Comparison of ENCODE assay signal across 8 cellular contexts in the genomic region with DNA sequence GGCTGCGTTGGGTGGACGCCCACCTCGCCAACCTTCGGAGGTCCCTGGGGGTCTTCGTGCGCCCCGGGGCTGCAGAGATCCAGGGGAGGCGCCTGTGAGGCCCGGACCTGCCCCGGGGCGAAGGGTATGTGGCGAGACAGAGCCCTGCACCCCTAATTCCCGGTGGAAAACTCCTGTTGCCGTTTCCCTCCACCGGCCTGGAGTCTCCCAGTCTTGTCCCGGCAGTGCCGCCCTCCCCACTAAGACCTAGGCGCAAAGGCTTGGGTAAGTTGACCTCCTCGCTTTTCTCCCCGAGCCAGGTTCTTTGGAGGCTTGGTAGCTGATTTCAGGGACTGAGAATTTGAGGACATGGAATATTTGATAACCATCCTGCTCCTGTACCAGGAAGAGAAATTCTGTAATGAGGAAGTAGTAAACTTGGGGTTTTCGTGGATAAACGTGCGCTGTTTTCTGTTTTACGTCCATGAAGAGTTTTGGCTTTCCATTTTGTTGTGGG. TPM values are rescaled to one million over a fixed set of nuclear protein-coding genes. Genes with fewer than 3 reads are reported as not detected.
DNase-seq lines count a peak whose midpoint lies in the region; ATAC-seq, FAIRE-seq and TF ChIP-seq lines count a peak whose summit lies in the region.

No MANE protein-coding gene starts in this region.

- H2AFZ ChIP-seq in HepG2 (ENCODE audit: low read length) = peak overlapping the region; percentile 66

- in situ Hi-C loops in HepG2 (cut with HindIII; ENCODE audit: extremely low pct_ligation_motif_present, low pct_unique_long_range_greater_than_20kb) = no loop called here

- H3K4me3 ChIP-seq in SJSA1 = peak overlapping the region; percentile 79
- H3K4me3 ChIP-seq in choroid plexus epithelial cell (ENCODE audit: low read depth, low read length) = peak overlapping the region; percentile 95
- peak overlapping the region; percentile 68 to 99 (median 95) for H3K4me3 ChIP-seq in HepG2 (replicated peaks in 1 of 3; ENCODE audit: insufficient read depth in 1 of 3, low read depth in 2 of 3, low read length in 3 of 3)

- H3K36me3 Mint-ChIP-seq in activated CD8-positive, alpha-beta memory T cell treated with anti-CD3 and anti-CD28 coated beads, Interleukin-2, amount 10 ng/mL, durations not matched to agents 7 days and 5 days = peaks cover 33% of the 10 kb centered on the region

- no peaks in the 10 kb centered on the region for H3K9me3 ChIP-seq in SJSA1 (replicated peaks)
- no peaks in the 10 kb centered on the region for H3K9me3 ChIP-seq in HepG2 (ENCODE audit: low read length)

- H3K4me1 Mint-ChIP-seq in activated CD8-positive, alpha-beta memory T cell treated with anti-CD3 and anti-CD28 coated beads, Interleukin-2, amount 10 ng/mL, durations not matched to agents 7 days and 5 days = peaks cover 36% of the 10 kb centered on the region

- peak; percentile 12 for FAIRE-seq in HepG2 (lab: Jason Lieb, UNC)

- H3K4me1 ChIP-seq in SJSA1 (replicated peaks) (peaks cover 6% of the 10 kb centered on the region), HepG2 (ENCODE audit: insufficient read depth, low read length) (peaks cover 39% of the 10 kb centered on the region)

- TF ChIP-seq POLR2A in HepG2 (IDR thresholded peaks at IDR 0.05; ENCODE audit: insufficient read depth in 1 of 2, low read depth in 2 of 2, low read length in 2 of 2) = no peak

- peak overlapping the region; percentile 88 for H3K9ac ChIP-seq in HepG2 (ENCODE audit: insufficient read depth, low read depth, low read length)

- no peak for TF ChIP-seq CTCF in choroid plexus epithelial cell (conservative IDR thresholded peaks at IDR 0.05; ENCODE audit: low read depth, low read length)
- no peak for TF ChIP-seq CTCF in HepG2 (CRISPR knock-in tag; IDR thresholded peaks at IDR 0.05)

- H3K79me2 ChIP-seq in HepG2 (ENCODE audit: insufficient read depth, low read length) = peaks cover 55% of the 10 kb centered on the region

- no peak for TF ChIP-seq RAD21 in HepG2 (CRISPR knock-in tag; IDR thresholded peaks at IDR 0.05)

- TF ChIP-seq EP300 in HepG2 (IDR thresholded peaks at IDR 0.05; ENCODE audit: low read depth in 2 of 2, low read length in 2 of 2) = no peak
- no peak for TF ChIP-seq EP300 in HepG2 (CRISPR knock-in tag; IDR thresholded peaks at IDR 0.05; ENCODE audit: borderline replicate concordance)

- no peaks in the 10 kb centered on the region for H3K27me3 Mint-ChIP-seq in activated CD8-positive, alpha-beta memory T cell treated with anti-CD3 and anti-CD28 coated beads, Interleukin-2, amount 10 ng/mL, durations not matched to agents 7 days and 5 days

- peak overlapping the region; percentile 70 for H3K4me2 ChIP-seq in HepG2 (ENCODE audit: low read depth, low read length)

- no peak for ATAC-seq in activated CD8-positive, alpha-beta memory T cell treated with anti-CD3 and anti-CD28 coated beads, Interleukin-2, amount 10 ng/mL, durations not matched to agents 7 days and 5 days
- peak; percentile 0 for ATAC-seq in HG02970 (IDR thresholded peaks at IDR 0.05; ENCODE audit: low FRiP score, unreplicated experiment)
- ATAC-seq in HepG2 = peak; percentile 35

- no peak for DNase-seq in activated CD8-positive, alpha-beta memory T cell treated with anti-CD3 and anti-CD28 coated beads, Interleukin-2, amount 10 ng/mL, durations not matched to agents 7 days and 5 days
- DNase-seq in activated CD8-positive, alpha-beta memory T cell treated with anti-CD3 and anti-CD28 coated beads, Interleukin-2, amount 50 U/mL, for 4 hours = no peak
- DNase-seq in SJSA1 (ENCODE audit: low read depth in 1 of 2, low spot score in 2 of 2) (peak in 1 of 2 experiments; percentile 45), choroid plexus epithelial cell (ENCODE audit: low read depth) (peak; percentile 16), HepG2 (ENCODE audit: low spot score) (no peak), substantia nigra (lab: John Stamatoyannopoulos, UW) (peak in 29 of 49 donors; percentile 4 to 58 (median 26)), foreskin melanocyte (no peak)

- peak overlapping the region; percentile 87 for H3K27ac Mint-ChIP-seq in activated CD8-positive, alpha-beta memory T cell treated with anti-CD3 and anti-CD28 coated beads, Interleukin-2, amount 10 ng/mL, durations not matched to agents 7 days and 5 days

- no peaks in the 10 kb centered on the region; the same call in 1 of the 2 replicates for H4K20me1 ChIP-seq in HepG2 (ENCODE audit: insufficient read depth, low read length)

- H3K36me3 ChIP-seq in SJSA1 (peaks cover 48% of the 10 kb centered on the region), HepG2 (replicated peaks in 1 of 2; ENCODE audit: control insufficient read depth in 1 of 2, insufficient read depth in 2 of 2, low read length in 2 of 2) (peaks cover 3 to 21% of the 10 kb centered on the region in 2 experiments; a peak in 3 of 5 replicates)

- TSS peak; percentile 76 for BruUV-seq in HepG2 (replicated peaks; lab: Mats Ljungman, UMichigan)

- H3K27ac ChIP-seq in SJSA1 = peak overlapping the region; percentile 30
- peak overlapping the region; percentile 84 for H3K27ac ChIP-seq in HepG2 (ENCODE audit: extremely low read length, insufficient read depth, low read length)
- peak overlapping the region; percentile 73 for H3K27ac ChIP-seq in substantia nigra (ENCODE audit: low read depth, low read length, poor library complexity, severe bottlenecking)

- intact Hi-C loops in HepG2 (cut with micrococcal nuclease; ENCODE audit: unreplicated experiment) = loop anchor here (2.0 kb wide), 2 partner anchors 79 to 143 kb away; no protein-coding TSS in a partner anchor

- H3K4me3 Mint-ChIP-seq in activated CD8-positive, alpha-beta memory T cell treated with anti-CD3 and anti-CD28 coated beads, Interleukin-2, amount 10 ng/mL, durations not matched to agents 7 days and 5 days = peak overlapping the region; percentile 92

- no peaks in the 10 kb centered on the region for H3K27me3 ChIP-seq in SJSA1 (replicated peaks)
- no peaks in the 10 kb centered on the region; a peak in 1 of 5 replicates for H3K27me3 ChIP-seq in HepG2 (ENCODE audit: control insufficient read depth in 1 of 2, insufficient read depth in 2 of 2, low read length in 2 of 2)

- no peaks in the 10 kb centered on the region for H3K9me3 Mint-ChIP-seq in activated CD8-positive, alpha-beta memory T cell treated with anti-CD3 and anti-CD28 coated beads, Interleukin-2, amount 10 ng/mL, durations not matched to agents 7 days and 5 days (ENCODE audit: low read depth)

- POLR2A ChIA-PET in HepG2 (lab: Yijun Ruan, JAX) = no interaction called here

- 2% methylated on average over 10 of the region's 24 CpGs for WGBS in HepG2 (ENCODE audit: low lambda C conversion rate)

- CTCF ChIA-PET in activated CD8-positive, alpha-beta memory T cell treated with anti-CD3 and anti-CD28 coated beads, Interleukin-2, amount 10 ng/mL, durations not matched to agents 7 days and 5 days (lab: Charles Lee) = interaction anchor here (0.9 to 1.4 kb wide), 2 partner anchors 79 to 351 kb away, joined by 3 to 7 read pairs; no protein-coding TSS in a partner anchor
- CTCF ChIA-PET in HepG2 (lab: Yijun Ruan, JAX; ENCODE audit: low intra/inter-chr PET ratio, low total read pairs) = no interaction called here

RNA-seq across cellular contexts. Expression of gene APAF1, which starts 0.5 kb away (rescaled TPM):
- total RNA-seq in activated CD8-positive, alpha-beta memory T cell treated with anti-CD3 and anti-CD28 coated beads, Interleukin-2, amount 10 ng/mL, durations not matched to agents 7 days and 5 days = 10 to 100 TPM; 27.9 to 36.3 TPM
- total RNA-seq in SJSA1 (2014; rRNA removed; shearing (Covaris generic)) = 25.4 and 41.4 TPM in 2 replicates
- total RNA-seq in HepG2 (2016; rRNA removed; fragmentation: Illumina TruSeq; extraction: Trizol) = 13.0 and 17.9 TPM in 2 replicates
- 2.6 and 2.9 TPM in 2 replicates for total RNA-seq in HepG2 (2016; cell fraction: cytosol; rRNA removed; fragmentation: Illumina TruSeq; extraction: Trizol; ENCODE audit: low read depth)
- total RNA-seq in HepG2 (2016; cell fraction: insoluble cytoplasmic fraction; rRNA removed; fragmentation: Illumina TruSeq; extraction: Trizol) = 12.7 and 16.8 TPM in 2 replicates
- 4.9 and 5.0 TPM in 2 replicates for total RNA-seq in HepG2 (2016; cell fraction: membrane; rRNA removed; fragmentation: Illumina TruSeq; extraction: Trizol)
- total RNA-seq in HepG2 (2016; cell fraction: nucleus; rRNA removed; fragmentation: Illumina TruSeq; extraction: Trizol) = 16.1 and 16.3 TPM in 2 replicates
- polyA plus RNA-seq in HepG2 (2011; rRNA removed) = 5.6 and 6.0 TPM in 2 replicates
- 3.2 and 3.7 TPM in 2 replicates for polyA plus RNA-seq in HepG2 (2011; cell fraction: cytosol; rRNA removed)
- 4.9 and 5.2 TPM in 2 replicates for polyA plus RNA-seq in HepG2 (2011; cell fraction: nucleus; rRNA removed)
- 3.4 and 5.4 TPM in 2 replicates for polyA plus RNA-seq in HepG2 (2012)
- 0.33 and 0.40 TPM in 2 replicates for polyA plus RNA-seq in HepG2 (2016; cell fraction: cytosol; fragmentation: Illumina TruSeq; extraction: Trizol; ENCODE audit: low read depth)
- polyA plus RNA-seq in HepG2 (2016; cell fraction: insoluble cytoplasmic fraction; fragmentation: Illumina TruSeq; extraction: Trizol; ENCODE audit: low read depth) = 11.7 and 12.8 TPM in 2 replicates
- polyA plus RNA-seq in HepG2 (2016; cell fraction: membrane; fragmentation: Illumina TruSeq; extraction: Trizol; ENCODE audit: low read depth) = 1.5 and 1.8 TPM in 2 replicates
- 12.8 and 14.3 TPM in 2 replicates for polyA plus RNA-seq in HepG2 (2016; cell fraction: nucleus; fragmentation: Illumina TruSeq; extraction: Trizol; ENCODE audit: insufficient read depth, low read depth)
- polyA minus RNA-seq in HepG2 (2011; rRNA and poly(A)+ RNA removed; ENCODE audit: low replicate concordance) = 6.8 and 9.6 TPM in 2 replicates
- polyA minus RNA-seq in HepG2 (2011; cell fraction: cytosol; rRNA and poly(A)+ RNA removed) = 9.8 and 11.1 TPM in 2 replicates
- 27.8 and 32.8 TPM in 2 replicates for polyA minus RNA-seq in HepG2 (2011; cell fraction: nucleus; rRNA and poly(A)+ RNA removed)

RNA-seq across cellular contexts. Expression of gene IKBIP, which starts 1.0 kb away (rescaled TPM):
- 10 to 100 TPM; 28.9 to 29.3 TPM for total RNA-seq in activated CD8-positive, alpha-beta memory T cell treated with anti-CD3 and anti-CD28 coated beads, Interleukin-2, amount 10 ng/mL, durations not matched to agents 7 days and 5 days
- 86.0 and 103 TPM in 2 replicates for total RNA-seq in SJSA1 (2014; rRNA removed; shearing (Covaris generic))
- 50.4 and 55.5 TPM in 2 replicates for total RNA-seq in HepG2 (2016; rRNA removed; fragmentation: Illumina TruSeq; extraction: Trizol)
- 12.8 and 13.3 TPM in 2 replicates for total RNA-seq in HepG2 (2016; cell fraction: cytosol; rRNA removed; fragmentation: Illumina TruSeq; extraction: Trizol; ENCODE audit: low read depth)
- 49.3 and 57.3 TPM in 2 replicates for total RNA-seq in HepG2 (2016; cell fraction: insoluble cytoplasmic fraction; rRNA removed; fragmentation: Illumina TruSeq; extraction: Trizol)
- total RNA-seq in HepG2 (2016; cell fraction: membrane; rRNA removed; fragmentation: Illumina TruSeq; extraction: Trizol) = 26.4 and 30.6 TPM in 2 replicates
- total RNA-seq in HepG2 (2016; cell fraction: nucleus; rRNA removed; fragmentation: Illumina TruSeq; extraction: Trizol) = 45.6 and 51.3 TPM in 2 replicates
- 13.1 and 20.0 TPM in 2 replicates for polyA plus RNA-seq in HepG2 (2011; rRNA removed)
- 11.1 and 13.4 TPM in 2 replicates for polyA plus RNA-seq in HepG2 (2011; cell fraction: cytosol; rRNA removed)
- 3.2 and 5.0 TPM in 2 replicates for polyA plus RNA-seq in HepG2 (2011; cell fraction: nucleus; rRNA removed)
- 27.7 and 37.0 TPM in 2 replicates for polyA plus RNA-seq in HepG2 (2012)
- polyA plus RNA-seq in HepG2 (2016; cell fraction: cytosol; fragmentation: Illumina TruSeq; extraction: Trizol; ENCODE audit: low read depth) = 12.5 and 13.4 TPM in 2 replicates
- polyA plus RNA-seq in HepG2 (2016; cell fraction: insoluble cytoplasmic fraction; fragmentation: Illumina TruSeq; extraction: Trizol; ENCODE audit: low read depth) = 45.9 and 51.3 TPM in 2 replicates
- polyA plus RNA-seq in HepG2 (2016; cell fraction: membrane; fragmentation: Illumina TruSeq; extraction: Trizol; ENCODE audit: low read depth) = 22.0 and 23.3 TPM in 2 replicates
- 59.6 and 61.9 TPM in 2 replicates for polyA plus RNA-seq in HepG2 (2016; cell fraction: nucleus; fragmentation: Illumina TruSeq; extraction: Trizol; ENCODE audit: insufficient read depth, low read depth)
- polyA minus RNA-seq in HepG2 (2011; rRNA and poly(A)+ RNA removed; ENCODE audit: low replicate concordance) = 2.1 and 3.1 TPM in 2 replicates
- 12.5 and 14.2 TPM in 2 replicates for polyA minus RNA-seq in HepG2 (2011; cell fraction: cytosol; rRNA and poly(A)+ RNA removed)
- 8.5 and 10.9 TPM in 2 replicates for polyA minus RNA-seq in HepG2 (2011; cell fraction: nucleus; rRNA and poly(A)+ RNA removed)

RNA-seq across cellular contexts. Expression of gene SLC25A3, which starts 52.1 kb away (rescaled TPM):
- 100 to 1,000 TPM; 360 to 485 TPM for total RNA-seq in activated CD8-positive, alpha-beta memory T cell treated with anti-CD3 and anti-CD28 coated beads, Interleukin-2, amount 10 ng/mL, durations not matched to agents 7 days and 5 days
- 907 and 1,192 TPM in 2 replicates for total RNA-seq in SJSA1 (2014; rRNA removed; shearing (Covaris generic))
- 829 and 1,060 TPM in 2 replicates for total RNA-seq in HepG2 (2016; rRNA removed; fragmentation: Illumina TruSeq; extraction: Trizol)
- 425 and 488 TPM in 2 replicates for total RNA-seq in HepG2 (2016; cell fraction: cytosol; rRNA removed; fragmentation: Illumina TruSeq; extraction: Trizol; ENCODE audit: low read depth)
- total RNA-seq in HepG2 (2016; cell fraction: insoluble cytoplasmic fraction; rRNA removed; fragmentation: Illumina TruSeq; extraction: Trizol) = 811 and 963 TPM in 2 replicates
- 851 and 910 TPM in 2 replicates for total RNA-seq in HepG2 (2016; cell fraction: membrane; rRNA removed; fragmentation: Illumina TruSeq; extraction: Trizol)
- total RNA-seq in HepG2 (2016; cell fraction: nucleus; rRNA removed; fragmentation: Illumina TruSeq; extraction: Trizol) = 375 and 395 TPM in 2 replicates
- 223 and 292 TPM in 2 replicates for polyA plus RNA-seq in HepG2 (2011; rRNA removed)
- polyA plus RNA-seq in HepG2 (2011; cell fraction: cytosol; rRNA removed) = 587 and 610 TPM in 2 replicates
- 315 and 325 TPM in 2 replicates for polyA plus RNA-seq in HepG2 (2011; cell fraction: nucleus; rRNA removed)
- 640 and 676 TPM in 2 replicates for polyA plus RNA-seq in HepG2 (2012)
- polyA plus RNA-seq in HepG2 (2016; cell fraction: cytosol; fragmentation: Illumina TruSeq; extraction: Trizol; ENCODE audit: low read depth) = 436 and 459 TPM in 2 replicates
- 870 and 891 TPM in 2 replicates for polyA plus RNA-seq in HepG2 (2016; cell fraction: insoluble cytoplasmic fraction; fragmentation: Illumina TruSeq; extraction: Trizol; ENCODE audit: low read depth)
- polyA plus RNA-seq in HepG2 (2016; cell fraction: membrane; fragmentation: Illumina TruSeq; extraction: Trizol; ENCODE audit: low read depth) = 714 and 777 TPM in 2 replicates
- 544 and 559 TPM in 2 replicates for polyA plus RNA-seq in HepG2 (2016; cell fraction: nucleus; fragmentation: Illumina TruSeq; extraction: Trizol; ENCODE audit: insufficient read depth, low read depth)
- 465 and 597 TPM in 2 replicates for polyA minus RNA-seq in HepG2 (2011; rRNA and poly(A)+ RNA removed; ENCODE audit: low replicate concordance)
- 308 and 328 TPM in 2 replicates for polyA minus RNA-seq in HepG2 (2011; cell fraction: cytosol; rRNA and poly(A)+ RNA removed)
- polyA minus RNA-seq in HepG2 (2011; cell fraction: nucleus; rRNA and poly(A)+ RNA removed) = 293 and 298 TPM in 2 replicates

Comparison
In these comparisons a context has a peak if more than half of its experiments do, and no peak if none do; other contexts are left out.
1. DNase-seq: peak in choroid plexus epithelial cell (single experiment) and substantia nigra (29 of 49); none in activated CD8-positive, alpha-beta memory T cell treated with anti-CD3 and anti-CD28 coated beads, Interleukin-2, amount 10 ng/mL, durations not matched to agents 7 days and 5 days (single experiment), activated CD8-positive, alpha-beta memory T cell treated with anti-CD3 and anti-CD28 coated beads, Interleukin-2, amount 50 U/mL, for 4 hours (single experiment), HepG2 (single experiment) and foreskin melanocyte (single experiment).
2. H3K27ac ChIP-seq: peak in every context shown above with its lines; median percentile 84 in HepG2; 73 in substantia nigra; 30 in SJSA1.
3. Peak in every context shown above with its lines, with median percentiles within 50 percentile points of each other: H3K4me3 ChIP-seq.